12 cellular contexts compared by ENCODE assay signal in the genomic region with DNA sequence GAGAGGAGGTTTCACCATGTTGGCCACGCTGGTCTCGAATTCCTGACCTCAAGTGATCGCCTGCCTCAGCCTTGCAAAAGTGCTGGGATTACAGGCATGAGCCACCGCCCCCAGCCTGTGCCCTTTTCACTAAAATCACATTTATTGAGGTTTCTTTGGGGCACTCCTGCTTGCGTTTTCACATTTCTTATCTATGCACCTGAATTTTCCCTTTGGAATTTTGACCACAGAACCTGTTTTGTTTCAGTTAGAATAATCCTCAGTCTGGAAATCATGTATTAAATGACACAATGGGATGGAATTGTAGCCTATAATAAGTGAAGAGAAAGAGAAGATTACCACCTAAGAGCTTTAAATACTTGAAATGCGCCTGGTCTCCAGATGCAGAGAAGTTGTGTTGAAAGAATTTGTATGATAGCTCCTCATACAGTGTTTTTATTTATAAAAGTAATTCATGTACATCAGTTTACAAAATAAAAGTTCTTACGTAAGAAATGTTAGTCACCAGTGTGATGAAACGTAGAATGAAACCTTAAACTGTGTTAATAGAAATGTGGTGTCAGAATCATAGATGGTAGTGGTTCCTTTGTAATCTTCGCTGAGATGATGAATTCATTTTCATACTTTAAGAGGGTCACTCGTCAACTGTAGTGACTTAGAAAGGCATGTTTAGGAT.
DNase-seq lines count a peak whose midpoint lies in the region; TF ChIP-seq lines count a peak whose summit lies in the region.
"Had no signal": no experiment of that assay in that cellular context is flagged by ENCODE, and none has a peak within 500 bp of the region (broad histone marks: within the 10 kb centered on the region; RNA-seq: fewer than 3 reads in every experiment).

No MANE protein-coding gene starts in this region.

- no peaks in the 10 kb centered on the region for H3K36me3 ChIP-seq in breast epithelium
- H3K36me3 ChIP-seq in effector memory CD4-positive, alpha-beta T cell (ENCODE audit: control insufficient read depth, insufficient read depth, low read length) = no peaks in the 10 kb centered on the region

- POLR2A ChIA-PET in MCF 10A (lab: Yijun Ruan, JAX) = interaction anchor here (0.6 to 2.0 kb wide), 7 partner anchors 9 to 138 kb away, joined by 3 to 5 read pairs (median 3); partner anchors contain the start of gene TCF12

- H3K27me3 Mint-ChIP-seq in MCF 10A (ENCODE audit: insufficient read depth, unreplicated experiment) = no peaks in the 10 kb centered on the region

- peaks cover 0 to 10% of the 10 kb centered on the region in 2 donors for H3K4me1 ChIP-seq in breast epithelium
- H3K4me1 ChIP-seq in effector memory CD4-positive, alpha-beta T cell (ENCODE audit: control insufficient read depth, insufficient read depth, low read length, poor library complexity, severe bottlenecking) = no peaks in the 10 kb centered on the region

- DNase-seq in MCF 10A (ENCODE audit: unreplicated experiment) = peak; percentile 73
- DNase-seq in breast epithelium (ENCODE audit: low spot score in 2 of 2) = no peak
- DNase-seq in SIG-M5 (lab: John Stamatoyannopoulos, UW) = peak; percentile 10
- peak; percentile 48 to 74 for DNase-seq in foreskin fibroblast
- no peak for DNase-seq in effector memory CD4-positive, alpha-beta T cell
- no peak for DNase-seq in NCI-H82 treated with DMSO at 0.1 percent for 48 hours (lab: John Stamatoyannopoulos, UW; ENCODE audit: unreplicated experiment)
- no peak for DNase-seq in activated CD4-positive, alpha-beta T cell treated with anti-CD3 and anti-CD28 coated beads, Interleukin-2, amount 50 U/mL, for 4 hours
- DNase-seq: natural killer cell, NCI-H1048, small intestine, SW 1271 had no signal

- no peak for TF ChIP-seq CTCF in MCF 10A (IDR thresholded peaks at IDR 0.05; ENCODE audit: unreplicated experiment)
- TF ChIP-seq CTCF in breast epithelium (IDR thresholded peaks at IDR 0.05) = no peak
- TF ChIP-seq CTCF in foreskin fibroblast (IDR thresholded peaks at IDR 0.05; ENCODE audit: low read depth, low read length) = no peak

- peak overlapping the region; percentile 40 for H3K27ac Mint-ChIP-seq in MCF 10A (ENCODE audit: low read depth, unreplicated experiment)

- peaks cover 7% of the 10 kb centered on the region for H3K9me3 Mint-ChIP-seq in MCF 10A (ENCODE audit: unreplicated experiment)
- H3K9me3 Mint-ChIP-seq: natural killer cell had no signal

- peaks cover 20% of the 10 kb centered on the region for H3K4me1 Mint-ChIP-seq in MCF 10A (ENCODE audit: insufficient read depth, unreplicated experiment)

- no peak overlapping the region for H3K4me3 ChIP-seq in breast epithelium
- H3K4me3 ChIP-seq in foreskin fibroblast (ENCODE audit: low read depth in 1 of 2, low read length in 2 of 2) = no peak overlapping the region
- H3K4me3 ChIP-seq in effector memory CD4-positive, alpha-beta T cell (ENCODE audit: insufficient read depth, low read depth, low read length, poor library complexity, severe bottlenecking) = no peak overlapping the region

- intact Hi-C loops in MCF 10A (cut with micrococcal nuclease) = loop anchor here (10.0 kb wide), 1 partner anchor 189 kb away; no protein-coding TSS in a partner anchor
- intact Hi-C loops in breast epithelium (cut with DNase I; ENCODE audit: low total_unique reads) = no loop called here

- H3K27ac ChIP-seq in breast epithelium (no peak overlapping the region), temporal lobe (ENCODE audit: low read depth, low read length) (peak overlapping the region; percentile 10)
- H3K27ac ChIP-seq in effector memory CD4-positive, alpha-beta T cell (ENCODE audit: insufficient read depth, low read length, poor library complexity, severe bottlenecking) = no peak overlapping the region

- TF ChIP-seq POLR2A in breast epithelium (IDR thresholded peaks at IDR 0.05) = no peak

- H3K36me3 Mint-ChIP-seq in MCF 10A (ENCODE audit: insufficient read depth, unreplicated experiment) = peaks cover 4% of the 10 kb centered on the region
- H3K36me3 Mint-ChIP-seq: natural killer cell had no signal

- H3K9me3 ChIP-seq in breast epithelium = no peaks in the 10 kb centered on the region
- no peaks in the 10 kb centered on the region for H3K9me3 ChIP-seq in effector memory CD4-positive, alpha-beta T cell (ENCODE audit: control insufficient read depth, low read length)

- H3K4me3 Mint-ChIP-seq in MCF 10A (ENCODE audit: unreplicated experiment) = peak overlapping the region; percentile 7
- H3K4me3 Mint-ChIP-seq: natural killer cell had no signal

- H3K27me3 ChIP-seq in breast epithelium = no peaks in the 10 kb centered on the region
- H3K27me3 ChIP-seq in effector memory CD4-positive, alpha-beta T cell (replicated peaks; ENCODE audit: control insufficient read depth, insufficient read depth, low read length, poor library complexity, severe bottlenecking) = no peaks in the 10 kb centered on the region

- CTCF ChIA-PET in MCF 10A (lab: Yijun Ruan, JAX) = interaction anchor here (0.6 to 0.9 kb wide), 4 partner anchors 12 to 355 kb away, joined by 3 to 4 read pairs (median 3); no protein-coding TSS in a partner anchor

- no TSS peak for BruUV-seq in MCF 10A (replicated peaks; lab: Mats Ljungman, UMichigan)

Comparison
In these comparisons a context has a peak if more than half of its experiments do, and no peak if none do; other contexts are left out.
1. DNase-seq: peak in MCF 10A (single experiment), SIG-M5 (single experiment) and foreskin fibroblast (2 of 2); none in breast epithelium (0 of 2), effector memory CD4-positive, alpha-beta T cell (0 of 3), NCI-H82 treated with DMSO at 0.1 percent for 48 hours (single experiment) and activated CD4-positive, alpha-beta T cell treated with anti-CD3 and anti-CD28 coated beads, Interleukin-2, amount 50 U/mL, for 4 hours (0 of 2).